In the genomic region with DNA sequence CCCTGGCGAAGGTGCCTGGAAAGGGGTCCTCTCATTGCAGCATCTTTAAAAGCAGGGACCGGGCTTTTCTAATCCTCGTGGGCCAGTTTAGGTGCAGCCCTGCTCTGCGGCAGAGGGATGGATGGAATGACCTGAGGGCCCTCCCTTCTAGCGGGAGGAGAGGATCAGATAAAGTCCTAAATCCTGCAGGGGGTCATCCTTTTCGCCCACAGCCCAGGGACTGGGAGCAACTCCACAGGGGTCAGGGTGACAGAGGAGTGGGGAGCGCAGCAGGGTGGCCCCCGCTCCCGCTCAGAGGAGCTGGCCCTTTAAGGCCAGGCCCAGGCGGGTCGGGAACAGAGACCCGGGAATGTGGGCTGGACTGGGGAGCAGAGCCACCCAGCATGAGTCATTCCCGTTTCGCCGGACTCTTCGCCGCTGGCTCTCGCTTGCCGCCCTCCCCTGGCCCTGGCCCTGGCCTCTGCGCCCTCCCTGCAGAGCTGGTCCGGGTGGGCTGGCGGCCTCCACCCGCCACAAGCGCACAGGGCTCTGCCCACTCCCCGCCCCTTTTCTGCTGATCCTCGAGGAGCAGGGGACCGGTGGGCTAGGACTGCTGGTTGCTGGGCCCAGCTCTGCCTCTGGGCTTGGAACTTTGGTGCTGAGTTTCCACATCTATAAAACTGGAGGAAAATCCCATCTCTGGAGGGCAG, we compare ENCODE assay signal across 8 cellular contexts.
DNase-seq lines count a peak whose midpoint lies in the region; ATAC-seq and TF ChIP-seq lines count a peak whose summit lies in the region.

No MANE protein-coding gene starts in this region.

- H3K27ac ChIP-seq in HEK293 (ENCODE audit: extremely low read depth, low read depth, low read length), result peak overlapping the region; percentile 52; the same call in 1 of the 2 replicates
- H3K27ac ChIP-seq in left ventricle myocardium inferior (replicated peaks), result peak overlapping the region; percentile 97
- peak overlapping the region; percentile 86 for H3K27ac ChIP-seq in rectal smooth muscle tissue (ENCODE audit: low read depth, low read length)

- intact Hi-C loops in left ventricle myocardium inferior (cut with micrococcal nuclease), result no loop called here

- POLR2A ChIA-PET in HEK293 (lab: Yijun Ruan, JAX), result interaction anchor here (1.2 to 1.9 kb wide), 2 partner anchors 181 to 184 kb away, joined by 3 to 11 read pairs; partner anchors contain the start of gene WNK1

- TF ChIP-seq CTCF in HEK293 (tag by site-specific recombination; IDR thresholded peaks at IDR 0.05) (no peak), left ventricle myocardium inferior (IDR thresholded peaks at IDR 0.05; ENCODE audit: borderline replicate concordance) (no peak), GM10266 (IDR thresholded peaks at IDR 0.05; ENCODE audit: control insufficient read depth, insufficient read depth, low read depth, missing control alignments) (no peak)

- H3K36me3 ChIP-seq in HEK293 (ENCODE audit: control insufficient read depth in 2 of 2, insufficient read depth in 1 of 2, low read length in 2 of 2) (no peaks in the 10 kb centered on the region), left ventricle myocardium inferior (no peaks in the 10 kb centered on the region), rectal smooth muscle tissue (ENCODE audit: control insufficient read depth, insufficient read depth, low read length) (no peaks in the 10 kb centered on the region)

- no peaks in the 10 kb centered on the region for H3K9me3 ChIP-seq in HEK293 (ENCODE audit: control insufficient read depth, insufficient read depth, low read depth, low read length)
- no peaks in the 10 kb centered on the region for H3K9me3 ChIP-seq in left ventricle myocardium inferior (replicated peaks)

- H3K9ac ChIP-seq in rectal smooth muscle tissue (ENCODE audit: low read length), result peak overlapping the region; percentile 16

- DNase-seq in A172 (ENCODE audit: low spot score), result peak; percentile 80
- DNase-seq in amniotic epithelial cell (ENCODE audit: low read depth), result peak; percentile 88
- peak; percentile 81 for DNase-seq in left ventricle myocardium inferior
- no peak for DNase-seq in GM10266 (ENCODE audit: extremely low spot score)

- no peak for ATAC-seq in HG02642 (IDR thresholded peaks at IDR 0.05; ENCODE audit: poor library complexity, unreplicated experiment)
- ATAC-seq in HG03135 (IDR thresholded peaks at IDR 0.05; ENCODE audit: unreplicated experiment), result no peak

- H3K27me3 ChIP-seq in left ventricle myocardium inferior (ENCODE audit: low read depth) (no peaks in the 10 kb centered on the region), rectal smooth muscle tissue (ENCODE audit: control insufficient read depth, insufficient read depth, low read length) (no peaks in the 10 kb centered on the region)

- H3K4me1 ChIP-seq in HEK293 (ENCODE audit: control insufficient read depth, insufficient read depth, low read length), result peaks cover 6% of the 10 kb centered on the region
- peaks cover 64% of the 10 kb centered on the region for H3K4me1 ChIP-seq in left ventricle myocardium inferior
- H3K4me1 ChIP-seq in rectal smooth muscle tissue (ENCODE audit: control insufficient read depth, insufficient read depth, low read length), result no peaks in the 10 kb centered on the region

- CTCF ChIA-PET in HEK293 (lab: Yijun Ruan, JAX), result interaction anchor here (0.6 to 3.9 kb wide), 22 partner anchors 12 to 548 kb away, joined by 3 to 39 read pairs (median 4); partner anchors contain the start of gene RAD52

- H3K4me3 ChIP-seq in HEK293 (ENCODE audit: low read depth, low read length), result peak overlapping the region; percentile 63
- peak overlapping the region; percentile 74 for H3K4me3 ChIP-seq in left ventricle myocardium inferior
- H3K4me3 ChIP-seq in rectal smooth muscle tissue (ENCODE audit: low read length), result peak overlapping the region; percentile 72

TF ChIP-seq in HEK293, 187 proteins besides CTCF, POLR2A, EP300 and RAD21 (continues in another document):
- peak; percentile 58; the same call in 1 of the 2 replicates for TF ChIP-seq EGR2 (tag by site-specific recombination; IDR thresholded peaks at IDR 0.05; ENCODE audit: low read depth)
- TF ChIP-seq ZNF600 (tag by site-specific recombination; IDR thresholded peaks at IDR 0.05), result peak; percentile 98
- peak; percentile 96 for TF ChIP-seq ZNF335 (tag by site-specific recombination; conservative IDR thresholded peaks at IDR 0.05)
- TF ChIP-seq GLIS1 (tag by site-specific recombination; IDR thresholded peaks at IDR 0.05), result peak; percentile 43
- TF ChIP-seq ZNF184 (tag by site-specific recombination; IDR thresholded peaks at IDR 0.05), result 0 out of 2 replicates have a peak, but pooled peaks have one; percentile 3
- TF ChIP-seq ZBTB8A (tag by site-specific recombination; IDR thresholded peaks at IDR 0.05), result peak; percentile 8; the same call in 1 of the 2 replicates
- TF ChIP-seq, protein P1, sequence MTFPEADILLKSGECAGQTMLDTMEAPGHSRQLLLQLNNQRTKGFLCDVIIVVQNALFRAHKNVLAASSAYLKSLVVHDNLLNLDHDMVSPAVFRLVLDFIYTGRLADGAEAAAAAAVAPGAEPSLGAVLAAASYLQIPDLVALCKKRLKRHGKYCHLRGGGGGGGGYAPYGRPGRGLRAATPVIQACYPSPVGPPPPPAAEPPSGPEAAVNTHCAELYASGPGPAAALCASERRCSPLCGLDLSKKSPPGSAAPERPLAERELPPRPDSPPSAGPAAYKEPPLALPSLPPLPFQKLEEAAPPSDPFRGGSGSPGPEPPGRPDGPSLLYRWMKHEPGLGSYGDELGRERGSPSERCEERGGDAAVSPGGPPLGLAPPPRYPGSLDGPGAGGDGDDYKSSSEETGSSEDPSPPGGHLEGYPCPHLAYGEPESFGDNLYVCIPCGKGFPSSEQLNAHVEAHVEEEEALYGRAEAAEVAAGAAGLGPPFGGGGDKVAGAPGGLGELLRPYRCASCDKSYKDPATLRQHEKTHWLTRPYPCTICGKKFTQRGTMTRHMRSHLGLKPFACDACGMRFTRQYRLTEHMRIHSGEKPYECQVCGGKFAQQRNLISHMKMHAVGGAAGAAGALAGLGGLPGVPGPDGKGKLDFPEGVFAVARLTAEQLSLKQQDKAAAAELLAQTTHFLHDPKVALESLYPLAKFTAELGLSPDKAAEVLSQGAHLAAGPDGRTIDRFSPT (tag by site-specific recombination; IDR thresholded peaks at IDR 0.05), result peak; percentile 52; the same call in 1 of the 2 replicates
- TF ChIP-seq ZNF677 (tag by site-specific recombination; IDR thresholded peaks at IDR 0.05), result 0 out of 2 replicates have a peak, but pooled peaks have one; percentile 15
- peak; percentile 85 for TF ChIP-seq ZNF768 (tag by site-specific recombination; IDR thresholded peaks at IDR 0.05)
- no peak for TF ChIP-seq ZFP3 (tag by site-specific recombination; IDR thresholded peaks at IDR 0.05; ENCODE audit: low read depth)
- peak; percentile 67 for TF ChIP-seq ZBTB17 (tag by site-specific recombination; IDR thresholded peaks at IDR 0.05)
- 0 out of 2 replicates have a peak, but pooled peaks have one; percentile 34 for TF ChIP-seq ZNF692 (tag by site-specific recombination; IDR thresholded peaks at IDR 0.05)
- TF ChIP-seq, protein P2, sequence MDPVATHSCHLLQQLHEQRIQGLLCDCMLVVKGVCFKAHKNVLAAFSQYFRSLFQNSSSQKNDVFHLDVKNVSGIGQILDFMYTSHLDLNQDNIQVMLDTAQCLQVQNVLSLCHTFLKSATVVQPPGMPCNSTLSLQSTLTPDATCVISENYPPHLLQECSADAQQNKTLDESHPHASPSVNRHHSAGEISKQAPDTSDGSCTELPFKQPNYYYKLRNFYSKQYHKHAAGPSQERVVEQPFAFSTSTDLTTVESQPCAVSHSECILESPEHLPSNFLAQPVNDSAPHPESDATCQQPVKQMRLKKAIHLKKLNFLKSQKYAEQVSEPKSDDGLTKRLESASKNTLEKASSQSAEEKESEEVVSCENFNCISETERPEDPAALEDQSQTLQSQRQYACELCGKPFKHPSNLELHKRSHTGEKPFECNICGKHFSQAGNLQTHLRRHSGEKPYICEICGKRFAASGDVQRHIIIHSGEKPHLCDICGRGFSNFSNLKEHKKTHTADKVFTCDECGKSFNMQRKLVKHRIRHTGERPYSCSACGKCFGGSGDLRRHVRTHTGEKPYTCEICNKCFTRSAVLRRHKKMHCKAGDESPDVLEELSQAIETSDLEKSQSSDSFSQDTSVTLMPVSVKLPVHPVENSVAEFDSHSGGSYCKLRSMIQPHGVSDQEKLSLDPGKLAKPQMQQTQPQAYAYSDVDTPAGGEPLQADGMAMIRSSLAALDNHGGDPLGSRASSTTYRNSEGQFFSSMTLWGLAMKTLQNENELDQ (tag by site-specific recombination; IDR thresholded peaks at IDR 0.05; ENCODE audit: low read depth), result 0 out of 2 replicates have a peak, but pooled peaks have one; percentile 13
- TF ChIP-seq ZNF121 (tag by site-specific recombination; IDR thresholded peaks at IDR 0.05), result 0 out of 2 replicates have a peak, but pooled peaks have one; percentile 73
